Comparison of ENCODE assay signal across 20 cellular contexts in the genomic region with DNA sequence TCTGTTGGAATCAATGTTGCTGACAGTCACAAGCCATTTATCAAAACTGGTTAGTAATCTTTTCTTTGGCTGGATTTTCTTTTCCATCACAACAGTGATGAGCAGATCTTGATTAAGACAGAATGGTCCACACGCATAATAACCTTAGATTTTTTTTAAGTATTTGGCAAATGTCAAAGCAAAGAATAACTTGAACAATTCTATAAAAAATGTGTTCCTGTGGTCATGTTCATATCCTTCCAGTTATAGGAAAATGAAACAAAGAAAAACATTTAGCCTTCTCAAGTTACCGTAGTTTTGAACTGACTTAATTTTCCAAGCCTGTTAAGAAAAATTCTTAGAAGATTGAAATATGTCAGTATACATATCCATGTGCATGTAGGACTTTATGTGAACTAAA.
"Had no signal": no experiment of that assay in that cellular context is flagged by ENCODE, and none has a peak within 500 bp of the region (broad histone marks: within the 10 kb centered on the region; RNA-seq: fewer than 3 reads in every experiment).

No MANE protein-coding gene starts in this region.

- DNase-seq: activated CD4-positive, alpha-beta T cell treated with anti-CD3 and anti-CD28 coated beads, Interleukin-2, amount 50 U/mL, for 48 hours; activated CD8-positive, alpha-beta memory T cell treated with anti-CD3 and anti-CD28 coated beads for 24 hours; activated gamma-delta T cell; activated naive CD4-positive, alpha-beta T cell treated with anti-CD3 and anti-CD28 coated beads, Interleukin-2, amount 10 ng/mL, durations not matched to agents 7 days and 5 days; anterior cingulate cortex; colonic mucosa; effector memory CD8-positive, alpha-beta T cell; erythroblast; foreskin keratinocyte; heart left ventricle; left lung; retina; stimulated activated CD4-positive, alpha-beta T cell treated with anti-CD3 and anti-CD28 coated beads, Interleukin-15, amount 100 ng/mL, for 24 hours; stimulated activated CD4-positive, alpha-beta T cell treated with anti-CD3 and anti-CD28 coated beads, Interleukin-2, amount 100 ng/mL, for 24 hours; stimulated activated naive CD4-positive, alpha-beta T cell; T-helper 2 cell had no signal

- H3K27ac ChIP-seq: colonic mucosa, foreskin keratinocyte, left lung, prostate gland had no signal

- H3K9me3 Mint-ChIP-seq: effector memory CD8-positive, alpha-beta T cell; nephron had no signal

- H3K4me1 ChIP-seq: colonic mucosa, foreskin keratinocyte, prostate gland had no signal

- H3K36me3 Mint-ChIP-seq: activated naive CD4-positive, alpha-beta T cell treated with anti-CD3 and anti-CD28 coated beads, Interleukin-2, amount 10 ng/mL, durations not matched to agents 7 days and 5 days had no signal

- H3K4me3 ChIP-seq: colonic mucosa, heart left ventricle, left lung, prostate gland, tibial nerve had no signal

- H3K27ac Mint-ChIP-seq: activated naive CD4-positive, alpha-beta T cell treated with anti-CD3 and anti-CD28 coated beads, Interleukin-2, amount 10 ng/mL, durations not matched to agents 7 days and 5 days; WTC11 had no signal

- H3K27me3 ChIP-seq: colonic mucosa, foreskin keratinocyte, heart left ventricle, left lung, tibial nerve had no signal

- H3K27me3 Mint-ChIP-seq: effector memory CD8-positive, alpha-beta T cell had no signal

- H3K4me3 Mint-ChIP-seq: activated naive CD4-positive, alpha-beta T cell treated with anti-CD3 and anti-CD28 coated beads, Interleukin-2, amount 10 ng/mL, durations not matched to agents 7 days and 5 days; effector memory CD8-positive, alpha-beta T cell; nephron; WTC11 had no signal

- H3K36me3 ChIP-seq: colonic mucosa, heart left ventricle, left lung, prostate gland, tibial nerve had no signal

- H3K9me3 ChIP-seq: colonic mucosa, heart left ventricle, left lung, prostate gland, tibial nerve had no signal
